Comparison of ENCODE assay signal across 8 cellular contexts in the genomic region with DNA sequence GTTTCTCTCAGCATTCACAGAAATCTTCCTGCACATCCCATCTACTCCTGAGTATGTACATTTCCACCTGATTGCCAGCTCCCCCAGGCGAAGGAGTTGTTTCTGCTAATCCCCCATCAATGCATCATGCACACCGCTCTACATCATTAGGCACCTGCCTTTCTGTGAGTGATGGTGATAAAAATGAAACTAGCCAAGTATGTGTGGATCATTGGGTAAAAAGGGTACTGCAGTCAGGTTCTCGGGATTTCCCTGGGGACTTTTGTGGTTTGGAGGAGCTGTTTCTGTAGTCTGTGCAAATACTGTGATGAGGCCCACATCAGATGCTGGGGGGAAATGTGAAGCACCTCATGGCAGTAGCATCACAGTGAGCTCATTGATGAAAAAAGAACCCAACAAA. TPM values are rescaled to one million over a fixed set of nuclear protein-coding genes. Genes with fewer than 3 reads are reported as not detected.
DNase-seq lines count a peak whose midpoint lies in the region; ATAC-seq lines count a peak whose summit lies in the region.

No MANE protein-coding gene starts in this region.

- peaks cover 8 to 42% (median 10%) of the 10 kb centered on the region in 3 donors for H3K36me3 Mint-ChIP-seq in CD8-positive, alpha-beta memory T cell

- ATAC-seq in GM21423 (IDR thresholded peaks at IDR 0.05; ENCODE audit: unreplicated experiment), result peak; percentile 85
- ATAC-seq in left cardiac atrium, result no peak

- H3K4me1 ChIP-seq in CD8-positive, alpha-beta memory T cell (ENCODE audit: insufficient read depth, low read length), result peaks cover 80% of the 10 kb centered on the region

- H3K9me3 ChIP-seq in CD8-positive, alpha-beta memory T cell (ENCODE audit: low read length), result no peaks in the 10 kb centered on the region

- H3K9me3 Mint-ChIP-seq in CD8-positive, alpha-beta memory T cell, result peaks cover 0 to 3% (median 0%) of the 10 kb centered on the region in 5 donors

- H3K4me3 ChIP-seq in CD8-positive, alpha-beta memory T cell (ENCODE audit: low read length), result no peak overlapping the region
- no peak overlapping the region for H3K4me3 ChIP-seq in Jurkat, Clone E6-1 (ENCODE audit: low read length)

- H3K4me3 Mint-ChIP-seq in CD8-positive, alpha-beta memory T cell, result peak overlapping the region; percentile 28 to 82 (median 70)

- no peaks in the 10 kb centered on the region for H3K27me3 ChIP-seq in CD8-positive, alpha-beta memory T cell (ENCODE audit: insufficient read depth, low read length, poor library complexity, severe bottlenecking)

- peaks cover 64 to 82% (median 74%) of the 10 kb centered on the region in 3 donors for H3K4me1 Mint-ChIP-seq in CD8-positive, alpha-beta memory T cell

- no peaks in the 10 kb centered on the region for H3K36me3 ChIP-seq in CD8-positive, alpha-beta memory T cell (ENCODE audit: insufficient read depth, low read length)

- no peak overlapping the region for H3K27ac ChIP-seq in CD8-positive, alpha-beta memory T cell (ENCODE audit: low read depth, low read length)

- POLR2A ChIA-PET in CD8-positive, alpha-beta memory T cell (lab: Charles Lee), result interaction anchor here (0.5 to 1.0 kb wide), 4 partner anchors 25 to 43 kb away, joined by 3 to 4 read pairs (median 4); no protein-coding TSS in a partner anchor

- H3K27ac Mint-ChIP-seq in CD8-positive, alpha-beta memory T cell, result peak overlapping the region; percentile 82 to 95 (median 90)

- peak; percentile 38 to 74 (median 61) for DNase-seq in CD8-positive, alpha-beta memory T cell
- DNase-seq in Jurkat, Clone E6-1 (ENCODE audit: low read depth, low spot score), result peak; percentile 55
- DNase-seq in activated CD8-positive, alpha-beta memory T cell treated with anti-CD3 and anti-CD28 coated beads, Interleukin-2, amount 50 U/mL, for 1 hour (ENCODE audit: extremely low read depth), result peak; percentile 36
- peak; percentile 17 to 20 for DNase-seq in stimulated activated CD4-positive, alpha-beta T cell treated with anti-CD3 and anti-CD28 coated beads, Interleukin-15, amount 100 ng/mL, for 1 hour (ENCODE audit: low read depth in 1 of 2, low spot score in 1 of 2)
- DNase-seq in hippocampal formation (lab: John Stamatoyannopoulos, UW) (no peak), dedifferentiated amniotic fluid mesenchymal stem cell (ENCODE audit: extremely low spot score) (no peak), left cardiac atrium (no peak)

- intact Hi-C loops in left cardiac atrium (cut with DNase I), result no loop called here

- CTCF ChIA-PET in CD8-positive, alpha-beta memory T cell (lab: Charles Lee), result interaction anchor here (0.9 to 3.7 kb wide), 3 partner anchors 8 to 30 kb away, joined by 3 to 17 read pairs (median 13); a partner anchor contains a TSS

- no peaks in the 10 kb centered on the region for H3K27me3 Mint-ChIP-seq in CD8-positive, alpha-beta memory T cell

RNA-seq across cellular contexts. Expression of a gene that starts 30.4 kb away (rescaled TPM):
- 10 to 100 TPM; 57.4 to 68.7 TPM for total RNA-seq in CD8-positive, alpha-beta memory T cell
- 84.5 TPM for polyA plus RNA-seq in CD8-positive, alpha-beta memory T cell
- 15.3 TPM for polyA plus RNA-seq in Jurkat, Clone E6-1 (2012; ENCODE audit: insufficient read depth, insufficient read length)
- total RNA-seq in left cardiac atrium, result under 1 TPM; 0.53 to 0.63 TPM

Comparison
In these comparisons a context has a peak if more than half of its experiments do, and no peak if none do; other contexts are left out.
1. DNase-seq: peak in CD8-positive, alpha-beta memory T cell (5 of 5), Jurkat, Clone E6-1 (single experiment), activated CD8-positive, alpha-beta memory T cell treated with anti-CD3 and anti-CD28 coated beads, Interleukin-2, amount 50 U/mL, for 1 hour (single experiment) and stimulated activated CD4-positive, alpha-beta T cell treated with anti-CD3 and anti-CD28 coated beads, Interleukin-15, amount 100 ng/mL, for 1 hour (2 of 2); none in hippocampal formation (0 of 2), dedifferentiated amniotic fluid mesenchymal stem cell (single experiment) and left cardiac atrium (single experiment).
2. RNA of a gene that starts 30.4 kb away (total RNA-seq): 57.4 to 68.7 TPM in CD8-positive, alpha-beta memory T cell; 0.53 to 0.63 TPM in left cardiac atrium; every median in the first group is over 10 times any median in the second.